ENCODE assay signal across 9 cellular contexts in genomic region chr6:80605165-80605989, GRCh38.
DNase-seq lines count a peak whose midpoint lies in the region; ATAC-seq, FAIRE-seq and TF ChIP-seq lines count a peak whose summit lies in the region.
"Had no signal": no experiment of that assay in that cellular context is flagged by ENCODE, and none has a peak within 500 bp of the region (broad histone marks: within the 10 kb centered on the region; RNA-seq: fewer than 3 reads in every experiment).

No MANE protein-coding gene starts in this region.

- no peaks in the 10 kb centered on the region for H3K36me3 Mint-ChIP-seq in activated T-cell treated with anti-CD3 and anti-CD28 coated beads, Interleukin-2, amount 50 U/mL, for 4 hours (ENCODE audit: insufficient read depth)
- H3K36me3 Mint-ChIP-seq: IgD-negative memory B cell had no signal

- no peak overlapping the region for H3K4me3 ChIP-seq in BJ (ENCODE audit: low read depth, low read length)
- no peak overlapping the region for H3K4me3 ChIP-seq in WI38 (ENCODE audit: low read depth, low read length)

- no peaks in the 10 kb centered on the region for H3K27me3 ChIP-seq in BJ (ENCODE audit: control insufficient read depth, insufficient read depth, low read length)

- DNase-seq in BJ (ENCODE audit: low read depth) = no peak
- peak; percentile 69 for DNase-seq in M059J (ENCODE audit: low read depth)
- DNase-seq in iPS-NIHi7 (ENCODE audit: extremely low spot score) = peak; percentile 16
- peak; percentile 7 for DNase-seq in urothelium cell line (ENCODE audit: low spot score)
- DNase-seq in HEK293T (ENCODE audit: extremely low spot score) = no peak
- no peak for DNase-seq in activated T-cell treated with anti-CD3 and anti-CD28 coated beads, Interleukin-2, amount 50 U/mL, for 4 hours

- ATAC-seq in GM18867 (IDR thresholded peaks at IDR 0.05; ENCODE audit: unreplicated experiment) = peak; percentile 84
- ATAC-seq in activated T-cell treated with anti-CD3 and anti-CD28 coated beads, Interleukin-2, amount 50 U/mL, for 4 hours = no peak

- POLR2A ChIA-PET in BJ (lab: Charles Lee) (no interaction called here), HEK293T (lab: Yijun Ruan, JAX) (no interaction called here)

- H3K9me3 Mint-ChIP-seq in activated T-cell treated with anti-CD3 and anti-CD28 coated beads, Interleukin-2, amount 50 U/mL, for 4 hours = no peaks in the 10 kb centered on the region

- FAIRE-seq in urothelium cell line (lab: Jason Lieb, UNC) = no peak

- H3K27me3 Mint-ChIP-seq in activated T-cell treated with anti-CD3 and anti-CD28 coated beads, Interleukin-2, amount 50 U/mL, for 4 hours (ENCODE audit: low read depth) = peaks cover 3% of the 10 kb centered on the region
- H3K27me3 Mint-ChIP-seq: IgD-negative memory B cell had no signal

- CTCF ChIA-PET in BJ (lab: Yijun Ruan, JAX) = interaction anchor here (0.7 to 1.4 kb wide), 8 partner anchors 8 to 1163 kb away, joined by 3 to 4 read pairs (median 3); no protein-coding TSS in a partner anchor
- CTCF ChIA-PET in HEK293T (lab: Yijun Ruan, JAX) = interaction anchor here (0.7 kb wide), 1 partner anchor 338 kb away, joined by 3 read pairs; no protein-coding TSS in a partner anchor

- no peaks in the 10 kb centered on the region for H3K36me3 ChIP-seq in BJ (ENCODE audit: control insufficient read depth, insufficient read depth, low read length)

- no peak overlapping the region for H3K4me3 Mint-ChIP-seq in activated T-cell treated with anti-CD3 and anti-CD28 coated beads, Interleukin-2, amount 50 U/mL, for 4 hours
- H3K4me3 Mint-ChIP-seq: IgD-negative memory B cell had no signal

- H3K4me1 Mint-ChIP-seq in activated T-cell treated with anti-CD3 and anti-CD28 coated beads, Interleukin-2, amount 50 U/mL, for 4 hours (ENCODE audit: low read depth) = no peaks in the 10 kb centered on the region
- H3K4me1 Mint-ChIP-seq: IgD-negative memory B cell had no signal

- peak; percentile 63 for TF ChIP-seq CTCF in BJ (IDR thresholded peaks at IDR 0.05; ENCODE audit: insufficient read depth, low read depth, low read length)
- peak; percentile 34; the same call in 1 of the 2 replicates for TF ChIP-seq CTCF in WI38 (IDR thresholded peaks at IDR 0.05; ENCODE audit: low read depth, low read length)

TF ChIP-seq in HEK293T, 16 proteins besides CTCF, POLR2A, EP300 and RAD21:
- TF ChIP-seq ZNF384 (IDR thresholded peaks at IDR 0.05) (no peak), FOXA1 (IDR thresholded peaks at IDR 0.05) (no peak), LEF1 (IDR thresholded peaks at IDR 0.05; ENCODE audit: borderline replicate concordance) (no peak), FOXM1 (IDR thresholded peaks at IDR 0.05; ENCODE audit: borderline replicate concordance) (no peak), CTBP1 (IDR thresholded peaks at IDR 0.05; ENCODE audit: borderline replicate concordance) (no peak), FOXK2 (IDR thresholded peaks at IDR 0.05) (no peak), TARDBP (IDR thresholded peaks at IDR 0.05) (no peak), ARNT (IDR thresholded peaks at IDR 0.05) (no peak), SUZ12 (IDR thresholded peaks at IDR 0.05) (no peak)
- TF ChIP-seq, protein P1, sequence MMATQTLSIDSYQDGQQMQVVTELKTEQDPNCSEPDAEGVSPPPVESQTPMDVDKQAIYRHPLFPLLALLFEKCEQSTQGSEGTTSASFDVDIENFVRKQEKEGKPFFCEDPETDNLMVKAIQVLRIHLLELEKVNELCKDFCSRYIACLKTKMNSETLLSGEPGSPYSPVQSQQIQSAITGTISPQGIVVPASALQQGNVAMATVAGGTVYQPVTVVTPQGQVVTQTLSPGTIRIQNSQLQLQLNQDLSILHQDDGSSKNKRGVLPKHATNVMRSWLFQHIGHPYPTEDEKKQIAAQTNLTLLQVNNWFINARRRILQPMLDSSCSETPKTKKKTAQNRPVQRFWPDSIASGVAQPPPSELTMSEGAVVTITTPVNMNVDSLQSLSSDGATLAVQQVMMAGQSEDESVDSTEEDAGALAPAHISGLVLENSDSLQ (IDR thresholded peaks at IDR 0.05) = no peak
TF ChIP-seq in HEK293T: peak in this region for 0.

Comparison
In these comparisons a context has a peak if more than half of its experiments do, and no peak if none do; other contexts are left out.
1. DNase-seq: peak in M059J (single experiment), iPS-NIHi7 (single experiment) and urothelium cell line (single experiment); none in BJ (single experiment), HEK293T (single experiment) and activated T-cell treated with anti-CD3 and anti-CD28 coated beads, Interleukin-2, amount 50 U/mL, for 4 hours (single experiment).